In genomic region chr11:110287537-110287936, GRCh38 we compare ENCODE assay signal across 18 cellular contexts. TPM values are rescaled to one million over a fixed set of nuclear protein-coding genes. Genes with fewer than 3 reads are reported as not detected.
A peak's percentile ranks its signal among the peaks of the same experiment; 100 is the strongest.
DNase-seq lines count a peak whose midpoint lies in the region; ATAC-seq and TF ChIP-seq lines count a peak whose summit lies in the region.
"Had no signal": no experiment of that assay in that cellular context is flagged by ENCODE, and none has a peak within 500 bp of the region (broad histone marks: within the 10 kb centered on the region; RNA-seq: fewer than 3 reads in every experiment).

No MANE protein-coding gene starts in this region.

- H3K4me3 ChIP-seq in Panc1 (ENCODE audit: low read depth in 2 of 2, low read length in 2 of 2) = no peak overlapping the region
- H3K4me3 ChIP-seq: dorsolateral prefrontal cortex, heart left ventricle had no signal

- peak; percentile 52 for ATAC-seq in activated naive CD8-positive, alpha-beta T cell treated with anti-CD3 and anti-CD28 coated beads, Interleukin-2, amount 10 ng/mL, durations not matched to agents 7 days and 5 days (ENCODE audit: low read depth)
- ATAC-seq in activated naive CD8-positive, alpha-beta T cell treated with anti-CD3 and anti-CD28 coated beads, Interleukin-2, amount 50 U/mL, for 24 hours = no peak
- ATAC-seq in HG02870 (IDR thresholded peaks at IDR 0.05; ENCODE audit: unreplicated experiment) = peak; percentile 55
- ATAC-seq in Panc1 = no peak
- ATAC-seq: heart left ventricle, right cardiac atrium had no signal

- no peaks in the 10 kb centered on the region for H3K36me3 ChIP-seq in Panc1 (ENCODE audit: control insufficient read depth, insufficient read depth, low read length)
- H3K36me3 ChIP-seq: brain microvascular endothelial cell, heart left ventricle had no signal

- peaks cover 14% of the 10 kb centered on the region for H3K36me3 Mint-ChIP-seq in activated naive CD8-positive, alpha-beta T cell treated with anti-CD3 and anti-CD28 coated beads, Interleukin-2, amount 10 ng/mL, durations not matched to agents 7 days and 5 days
- peaks cover 6% of the 10 kb centered on the region for H3K36me3 Mint-ChIP-seq in activated naive CD8-positive, alpha-beta T cell treated with anti-CD3 and anti-CD28 coated beads, Interleukin-2, amount 50 U/mL, for 24 hours (ENCODE audit: low read depth)
- H3K36me3 Mint-ChIP-seq in type B pancreatic cell = peaks cover 6% of the 10 kb centered on the region
- H3K36me3 Mint-ChIP-seq in Calu3 (ENCODE audit: insufficient read depth, unreplicated experiment) = no peaks in the 10 kb centered on the region

- CTCF ChIA-PET in Panc1 (lab: Charles Lee) = no interaction called here
- CTCF ChIA-PET in Calu3 (lab: Charles Lee) = interaction anchor here (0.6 kb wide), 1 partner anchor 14 kb away, joined by 3 read pairs; no protein-coding TSS in a partner anchor

- no peak overlapping the region for H3K27ac Mint-ChIP-seq in activated naive CD8-positive, alpha-beta T cell treated with anti-CD3 and anti-CD28 coated beads, Interleukin-2, amount 10 ng/mL, durations not matched to agents 7 days and 5 days
- H3K27ac Mint-ChIP-seq in activated naive CD8-positive, alpha-beta T cell treated with anti-CD3 and anti-CD28 coated beads, Interleukin-2, amount 50 U/mL, for 24 hours = no peak overlapping the region
- H3K27ac Mint-ChIP-seq in type B pancreatic cell (peak overlapping the region; percentile 35), Calu3 (ENCODE audit: unreplicated experiment) (no peak overlapping the region)
- H3K27ac Mint-ChIP-seq: activated B cell treated with CpG ODN at 0.5 μM for 24 hours; activated naive CD4-positive, alpha-beta T cell treated with anti-CD3 and anti-CD28 coated beads for 36 hours had no signal

- no peaks in the 10 kb centered on the region for H3K27me3 ChIP-seq in Panc1 (ENCODE audit: control insufficient read depth, insufficient read depth, low read length)
- H3K27me3 ChIP-seq: brain microvascular endothelial cell, dorsolateral prefrontal cortex, heart left ventricle had no signal

- no peak overlapping the region for H3K27ac ChIP-seq in Panc1 (ENCODE audit: low read length)
- H3K27ac ChIP-seq: brain microvascular endothelial cell, heart left ventricle had no signal

- TF ChIP-seq CTCF in Panc1 (IDR thresholded peaks at IDR 0.05) (no peak), type B pancreatic cell (conservative IDR thresholded peaks at IDR 0.05) (no peak), Calu3 (IDR thresholded peaks at IDR 0.05; ENCODE audit: unreplicated experiment) (no peak)

- no peaks in the 10 kb centered on the region for H3K9me3 Mint-ChIP-seq in activated naive CD8-positive, alpha-beta T cell treated with anti-CD3 and anti-CD28 coated beads, Interleukin-2, amount 10 ng/mL, durations not matched to agents 7 days and 5 days
- H3K9me3 Mint-ChIP-seq in activated naive CD8-positive, alpha-beta T cell treated with anti-CD3 and anti-CD28 coated beads, Interleukin-2, amount 50 U/mL, for 24 hours = no peaks in the 10 kb centered on the region
- H3K9me3 Mint-ChIP-seq in type B pancreatic cell = no peaks in the 10 kb centered on the region
- H3K9me3 Mint-ChIP-seq in Calu3 (ENCODE audit: low read depth, unreplicated experiment) = no peaks in the 10 kb centered on the region
- H3K9me3 Mint-ChIP-seq: activated B cell treated with CpG ODN at 0.5 μM for 24 hours; activated naive CD4-positive, alpha-beta T cell treated with anti-CD3 and anti-CD28 coated beads for 36 hours; neural crest cell had no signal

- H3K4me3 Mint-ChIP-seq in activated naive CD8-positive, alpha-beta T cell treated with anti-CD3 and anti-CD28 coated beads, Interleukin-2, amount 10 ng/mL, durations not matched to agents 7 days and 5 days = no peak overlapping the region
- H3K4me3 Mint-ChIP-seq in activated naive CD8-positive, alpha-beta T cell treated with anti-CD3 and anti-CD28 coated beads, Interleukin-2, amount 50 U/mL, for 24 hours = no peak overlapping the region
- H3K4me3 Mint-ChIP-seq in type B pancreatic cell = no peak overlapping the region
- H3K4me3 Mint-ChIP-seq in Calu3 (ENCODE audit: low read depth, unreplicated experiment) = no peak overlapping the region
- H3K4me3 Mint-ChIP-seq: activated B cell treated with CpG ODN at 0.5 μM for 24 hours; activated naive CD4-positive, alpha-beta T cell treated with anti-CD3 and anti-CD28 coated beads for 36 hours; neural crest cell had no signal

- H3K27me3 Mint-ChIP-seq in activated naive CD8-positive, alpha-beta T cell treated with anti-CD3 and anti-CD28 coated beads, Interleukin-2, amount 10 ng/mL, durations not matched to agents 7 days and 5 days = no peaks in the 10 kb centered on the region
- H3K27me3 Mint-ChIP-seq in activated naive CD8-positive, alpha-beta T cell treated with anti-CD3 and anti-CD28 coated beads, Interleukin-2, amount 50 U/mL, for 24 hours = no peaks in the 10 kb centered on the region
- no peaks in the 10 kb centered on the region for H3K27me3 Mint-ChIP-seq in type B pancreatic cell
- no peaks in the 10 kb centered on the region for H3K27me3 Mint-ChIP-seq in Calu3 (ENCODE audit: unreplicated experiment)
- H3K27me3 Mint-ChIP-seq: activated B cell treated with CpG ODN at 0.5 μM for 24 hours had no signal

- in situ Hi-C loops in Panc1 (cut with HindIII; ENCODE audit: low pct_unique_long_range_greater_than_20kb, low sequenced_read_pairs) = no loop called here

- H3K9me3 ChIP-seq in Panc1 (ENCODE audit: control insufficient read depth, insufficient read depth, low read depth, low read length) = no peaks in the 10 kb centered on the region
- H3K9me3 ChIP-seq: heart left ventricle had no signal

- BruUV-seq in Panc1 (replicated peaks; lab: Mats Ljungman, UMichigan) = TSS peak; percentile 11
- no TSS peak for BruUV-seq in Calu3 (replicated peaks; lab: Mats Ljungman, UMichigan)

- H3K4me1 ChIP-seq in Panc1 (ENCODE audit: control insufficient read depth, insufficient read depth, low read length) = peaks cover 27% of the 10 kb centered on the region; the same call in 1 of the 2 replicates

- H3K4me1 Mint-ChIP-seq in activated naive CD8-positive, alpha-beta T cell treated with anti-CD3 and anti-CD28 coated beads, Interleukin-2, amount 10 ng/mL, durations not matched to agents 7 days and 5 days = peaks cover 21% of the 10 kb centered on the region
- peaks cover 21% of the 10 kb centered on the region for H3K4me1 Mint-ChIP-seq in activated naive CD8-positive, alpha-beta T cell treated with anti-CD3 and anti-CD28 coated beads, Interleukin-2, amount 50 U/mL, for 24 hours
- H3K4me1 Mint-ChIP-seq in type B pancreatic cell (ENCODE audit: unreplicated experiment) = peaks cover 15% of the 10 kb centered on the region
- peaks cover 8% of the 10 kb centered on the region for H3K4me1 Mint-ChIP-seq in Calu3 (ENCODE audit: low read depth, unreplicated experiment)

- POLR2A ChIA-PET in activated naive CD8-positive, alpha-beta T cell treated with anti-CD3 and anti-CD28 coated beads, Interleukin-2, amount 10 ng/mL, durations not matched to agents 7 days and 5 days (lab: Charles Lee) = no interaction called here
- POLR2A ChIA-PET in Panc1 (lab: Charles Lee) = no interaction called here

- DNase-seq in activated naive CD8-positive, alpha-beta T cell treated with anti-CD3 and anti-CD28 coated beads, Interleukin-2, amount 10 ng/mL, durations not matched to agents 7 days and 5 days = no peak
- no peak for DNase-seq in activated naive CD8-positive, alpha-beta T cell treated with anti-CD3 and anti-CD28 coated beads, Interleukin-2, amount 50 U/mL, for 24 hours
- no peak for DNase-seq in Panc1 (ENCODE audit: low read depth, low spot score)
- DNase-seq in type B pancreatic cell (ENCODE audit: extremely low spot score, unreplicated experiment) = no peak
- no peak for DNase-seq in Calu3
- DNase-seq in activated T-cell treated with anti-CD3 and anti-CD28 coated beads, Interleukin-2, amount 50 U/mL, for 48 hours = no peak
- no peak for DNase-seq in anterior cingulate cortex (lab: John Stamatoyannopoulos, UW)
- DNase-seq: activated B cell treated with CpG ODN at 0.5 μM for 24 hours; activated naive CD4-positive, alpha-beta T cell treated with anti-CD3 and anti-CD28 coated beads for 36 hours; brain microvascular endothelial cell; dorsolateral prefrontal cortex; heart left ventricle; islet precursor cell; mesenchymal stem cell; NCI-H1694; right cardiac atrium had no signal

- intact Hi-C loops in Panc1 (cut with micrococcal nuclease; ENCODE audit: unreplicated experiment) (no loop called here), Calu3 (cut with micrococcal nuclease; ENCODE audit: unreplicated experiment) (loop anchor here (10.0 kb wide), 1 partner anchor 53 kb away; no protein-coding TSS in a partner anchor)

RNA-seq across cellular contexts. Expression of gene RDX, which starts 8.9 kb away (rescaled TPM):
- total RNA-seq in activated naive CD8-positive, alpha-beta T cell treated with anti-CD3 and anti-CD28 coated beads, Interleukin-2, amount 10 ng/mL, durations not matched to agents 7 days and 5 days = 10 to 100 TPM; 30.4 to 38.1 TPM
- total RNA-seq in Panc1 (2021; ENCODE audit: unreplicated experiment) (200 TPM), type B pancreatic cell (ENCODE audit: low replicate concordance) (90.7 and 115 TPM in 2 replicates), Calu3 (2022) (71.8 and 76.8 TPM in 2 replicates)
- 109 TPM for polyA plus RNA-seq in Panc1 (2012; ENCODE audit: insufficient read length)

Comparison
In these comparisons a context has a peak if more than half of its experiments do, and no peak if none do; other contexts are left out.
1. ATAC-seq: peak in activated naive CD8-positive, alpha-beta T cell treated with anti-CD3 and anti-CD28 coated beads, Interleukin-2, amount 10 ng/mL, durations not matched to agents 7 days and 5 days (single experiment) and HG02870 (single experiment); none in activated naive CD8-positive, alpha-beta T cell treated with anti-CD3 and anti-CD28 coated beads, Interleukin-2, amount 50 U/mL, for 24 hours (single experiment) and Panc1 (single experiment).